15 cellular contexts compared by ENCODE assay signal in the genomic region with DNA sequence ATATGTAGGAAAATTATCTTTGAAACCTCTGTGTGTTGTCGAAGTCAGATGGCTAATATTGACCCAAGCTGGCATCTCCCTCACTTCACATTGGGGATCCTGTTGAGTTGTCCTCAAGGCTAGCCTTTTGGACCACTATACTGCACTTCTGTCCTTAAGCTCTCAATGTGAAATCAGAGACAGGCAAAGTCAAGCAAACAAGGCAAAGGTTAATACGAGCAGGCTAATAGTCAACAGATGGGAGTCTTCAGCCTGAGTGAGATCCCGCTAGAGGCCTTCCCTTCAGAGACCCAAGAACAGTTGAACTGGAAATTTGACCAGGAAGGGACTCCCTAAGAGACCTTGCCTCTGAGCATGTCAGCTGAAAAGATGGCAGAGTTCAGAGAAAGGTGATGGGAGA.
DNase-seq lines count a peak whose midpoint lies in the region; TF ChIP-seq lines count a peak whose summit lies in the region.
"Had no signal": no experiment of that assay in that cellular context is flagged by ENCODE, and none has a peak within 500 bp of the region (broad histone marks: within the 10 kb centered on the region; RNA-seq: fewer than 3 reads in every experiment).

No MANE protein-coding gene starts in this region.

- no peaks in the 10 kb centered on the region for H3K36me3 Mint-ChIP-seq in nephron progenitor cell (ENCODE audit: low read depth)

- H3K27ac Mint-ChIP-seq in nephron progenitor cell: peak overlapping the region; percentile 22
- H3K27ac Mint-ChIP-seq: B cell had no signal

- no peak for TF ChIP-seq CTCF in nephron progenitor cell (IDR thresholded peaks at IDR 0.05)

- H3K27me3 Mint-ChIP-seq in nephron progenitor cell (ENCODE audit: low read depth, poor library complexity): no peaks in the 10 kb centered on the region
- H3K27me3 Mint-ChIP-seq: B cell; CD4-positive, alpha-beta memory T cell had no signal

- DNase-seq in NCI-H82 (lab: John Stamatoyannopoulos, UW): peak; percentile 5
- no peak for DNase-seq in NCI-H82 treated with DMSO at 0.1 percent for 48 hours (lab: John Stamatoyannopoulos, UW; ENCODE audit: unreplicated experiment)
- peak; percentile 74 for DNase-seq in left kidney (ENCODE audit: low read depth, low spot score)
- no peak for DNase-seq in nephron progenitor cell
- no peak for DNase-seq in CD1c-positive myeloid dendritic cell (ENCODE audit: extremely low spot score)
- DNase-seq in AG20443 (ENCODE audit: low spot score): no peak
- no peak for DNase-seq in activated CD4-positive, alpha-beta T cell treated with anti-CD3 and anti-CD28 coated beads, Interleukin-2, amount 50 U/mL, for 1 hour
- DNase-seq: ACHN; C1 segment of cervical spinal cord; CD4-positive, alpha-beta memory T cell; DND-41; GDM1; GOT3; H9 had no signal

- no peak overlapping the region for H3K4me3 Mint-ChIP-seq in nephron progenitor cell
- H3K4me3 Mint-ChIP-seq: B cell; CD4-positive, alpha-beta memory T cell; H9 had no signal

- peaks cover 18% of the 10 kb centered on the region for H3K9me3 Mint-ChIP-seq in nephron progenitor cell
- H3K9me3 Mint-ChIP-seq: H9 had no signal

- peaks cover 33% of the 10 kb centered on the region for H3K4me1 Mint-ChIP-seq in nephron progenitor cell
- H3K4me1 Mint-ChIP-seq: B cell had no signal

Comparison
In these comparisons a context has a peak if more than half of its experiments do, and no peak if none do; other contexts are left out.
1. DNase-seq: peak in NCI-H82 (single experiment) and left kidney (single experiment); none in NCI-H82 treated with DMSO at 0.1 percent for 48 hours (single experiment), nephron progenitor cell (single experiment), CD1c-positive myeloid dendritic cell (single experiment), AG20443 (single experiment) and activated CD4-positive, alpha-beta T cell treated with anti-CD3 and anti-CD28 coated beads, Interleukin-2, amount 50 U/mL, for 1 hour (single experiment).